ENCODE assay signal across 1 cellular context in the genomic region with DNA sequence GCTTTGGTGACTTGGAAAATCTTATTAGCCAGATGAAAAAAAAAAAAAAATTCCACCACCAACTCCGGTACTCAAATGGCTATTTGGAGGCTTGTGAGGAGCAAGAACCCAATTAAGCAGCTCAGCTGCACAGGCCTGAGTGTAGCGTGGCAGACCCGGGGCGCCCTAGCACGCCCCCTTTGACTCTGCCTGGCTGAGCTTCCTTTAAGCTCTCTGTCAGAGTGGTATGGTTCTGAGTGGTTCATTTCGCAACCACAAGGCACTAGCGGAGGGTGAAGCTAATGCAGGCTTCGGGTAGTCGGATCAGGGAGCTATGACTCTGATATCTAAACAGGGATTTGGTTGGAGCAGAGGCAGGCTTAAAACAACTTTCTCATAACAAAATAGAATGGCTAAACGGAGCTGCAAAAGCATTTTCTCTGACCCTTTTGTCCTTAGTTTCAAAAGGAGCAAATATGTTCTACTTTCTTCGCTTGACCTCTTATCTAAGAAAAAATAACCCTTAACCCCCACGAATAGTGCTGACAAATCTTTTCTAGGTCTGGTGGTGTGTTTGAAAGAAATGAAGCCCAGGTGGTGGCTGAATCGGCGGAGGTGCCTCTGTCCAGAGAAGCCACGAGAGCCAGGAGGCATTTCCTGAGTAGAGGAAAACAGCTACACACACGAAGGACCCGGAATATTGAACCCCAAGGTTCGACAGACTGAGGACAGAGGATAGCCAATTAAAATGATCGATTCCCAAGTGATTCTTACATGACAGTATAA.
TF ChIP-seq lines count a peak whose summit lies in the region.

No MANE protein-coding gene starts in this region.

TF ChIP-seq in GM23338, 12 proteins besides CTCF, POLR2A, EP300 and RAD21 (continued from another document):
- TF ChIP-seq, protein P1, sequence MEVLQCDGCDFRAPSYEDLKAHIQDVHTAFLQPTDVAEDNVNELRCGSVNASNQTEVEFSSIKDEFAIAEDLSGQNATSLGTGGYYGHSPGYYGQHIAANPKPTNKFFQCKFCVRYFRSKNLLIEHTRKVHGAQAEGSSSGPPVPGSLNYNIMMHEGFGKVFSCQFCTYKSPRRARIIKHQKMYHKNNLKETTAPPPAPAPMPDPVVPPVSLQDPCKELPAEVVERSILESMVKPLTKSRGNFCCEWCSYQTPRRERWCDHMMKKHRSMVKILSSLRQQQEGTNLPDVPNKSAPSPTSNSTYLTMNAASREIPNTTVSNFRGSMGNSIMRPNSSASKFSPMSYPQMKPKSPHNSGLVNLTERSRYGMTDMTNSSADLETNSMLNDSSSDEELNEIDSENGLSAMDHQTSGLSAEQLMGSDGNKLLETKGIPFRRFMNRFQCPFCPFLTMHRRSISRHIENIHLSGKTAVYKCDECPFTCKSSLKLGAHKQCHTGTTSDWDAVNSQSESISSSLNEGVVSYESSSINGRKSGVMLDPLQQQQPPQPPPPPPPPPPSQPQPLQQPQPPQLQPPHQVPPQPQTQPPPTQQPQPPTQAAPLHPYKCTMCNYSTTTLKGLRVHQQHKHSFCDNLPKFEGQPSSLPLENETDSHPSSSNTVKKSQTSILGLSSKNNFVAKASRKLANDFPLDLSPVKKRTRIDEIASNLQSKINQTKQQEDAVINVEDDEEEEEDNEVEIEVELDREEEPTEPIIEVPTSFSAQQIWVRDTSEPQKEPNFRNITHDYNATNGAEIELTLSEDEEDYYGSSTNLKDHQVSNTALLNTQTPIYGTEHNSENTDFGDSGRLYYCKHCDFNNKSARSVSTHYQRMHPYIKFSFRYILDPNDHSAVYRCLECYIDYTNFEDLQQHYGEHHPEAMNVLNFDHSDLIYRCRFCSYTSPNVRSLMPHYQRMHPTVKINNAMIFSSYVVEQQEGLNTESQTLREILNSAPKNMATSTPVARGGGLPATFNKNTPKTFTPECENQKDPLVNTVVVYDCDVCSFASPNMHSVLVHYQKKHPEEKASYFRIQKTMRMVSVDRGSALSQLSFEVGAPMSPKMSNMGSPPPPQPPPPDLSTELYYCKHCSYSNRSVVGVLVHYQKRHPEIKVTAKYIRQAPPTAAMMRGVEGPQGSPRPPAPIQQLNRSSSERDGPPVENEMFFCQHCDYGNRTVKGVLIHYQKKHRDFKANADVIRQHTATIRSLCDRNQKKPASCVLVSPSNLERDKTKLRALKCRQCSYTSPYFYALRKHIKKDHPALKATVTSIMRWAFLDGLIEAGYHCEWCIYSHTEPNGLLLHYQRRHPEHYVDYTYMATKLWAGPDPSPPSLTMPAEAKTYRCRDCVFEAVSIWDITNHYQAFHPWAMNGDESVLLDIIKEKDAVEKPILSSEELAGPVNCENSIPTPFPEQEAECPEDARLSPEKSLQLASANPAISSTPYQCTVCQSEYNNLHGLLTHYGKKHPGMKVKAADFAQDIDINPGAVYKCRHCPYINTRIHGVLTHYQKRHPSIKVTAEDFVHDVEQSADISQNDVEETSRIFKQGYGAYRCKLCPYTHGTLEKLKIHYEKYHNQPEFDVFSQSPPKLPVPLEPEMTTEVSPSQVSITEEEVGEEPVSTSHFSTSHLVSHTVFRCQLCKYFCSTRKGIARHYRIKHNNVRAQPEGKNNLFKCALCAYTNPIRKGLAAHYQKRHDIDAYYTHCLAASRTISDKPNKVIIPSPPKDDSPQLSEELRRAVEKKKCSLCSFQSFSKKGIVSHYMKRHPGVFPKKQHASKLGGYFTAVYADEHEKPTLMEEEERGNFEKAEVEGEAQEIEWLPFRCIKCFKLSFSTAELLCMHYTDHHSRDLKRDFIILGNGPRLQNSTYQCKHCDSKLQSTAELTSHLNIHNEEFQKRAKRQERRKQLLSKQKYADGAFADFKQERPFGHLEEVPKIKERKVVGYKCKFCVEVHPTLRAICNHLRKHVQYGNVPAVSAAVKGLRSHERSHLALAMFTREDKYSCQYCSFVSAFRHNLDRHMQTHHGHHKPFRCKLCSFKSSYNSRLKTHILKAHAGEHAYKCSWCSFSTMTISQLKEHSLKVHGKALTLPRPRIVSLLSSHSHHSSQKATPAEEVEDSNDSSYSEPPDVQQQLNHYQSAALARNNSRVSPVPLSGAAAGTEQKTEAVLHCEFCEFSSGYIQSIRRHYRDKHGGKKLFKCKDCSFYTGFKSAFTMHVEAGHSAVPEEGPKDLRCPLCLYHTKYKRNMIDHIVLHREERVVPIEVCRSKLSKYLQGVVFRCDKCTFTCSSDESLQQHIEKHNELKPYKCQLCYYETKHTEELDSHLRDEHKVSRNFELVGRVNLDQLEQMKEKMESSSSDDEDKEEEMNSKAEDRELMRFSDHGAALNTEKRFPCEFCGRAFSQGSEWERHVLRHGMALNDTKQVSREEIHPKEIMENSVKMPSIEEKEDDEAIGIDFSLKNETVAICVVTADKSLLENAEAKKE (CRISPR knock-in tag; IDR thresholded peaks at IDR 0.05), result no peak
- TF ChIP-seq EZH2 (IDR thresholded peaks at IDR 0.05; ENCODE audit: low read depth, unreplicated experiment) (no peak), POLR2AphosphoS5 (IDR thresholded peaks at IDR 0.05; ENCODE audit: low read depth) (no peak)
